17 cellular contexts compared by ENCODE assay signal in genomic region chr21:45219517-45219916, GRCh38.
DNase-seq lines count a peak whose midpoint lies in the region; ATAC-seq and TF ChIP-seq lines count a peak whose summit lies in the region.
"Had no signal": no experiment of that assay in that cellular context is flagged by ENCODE, and none has a peak within 500 bp of the region (broad histone marks: within the 10 kb centered on the region; RNA-seq: fewer than 3 reads in every experiment).

No MANE protein-coding gene starts in this region.

- no peaks in the 10 kb centered on the region for H3K27me3 Mint-ChIP-seq in glutamatergic neuron (ENCODE audit: unreplicated experiment)
- H3K27me3 Mint-ChIP-seq: CD8-positive, alpha-beta memory T cell had no signal

- H3K9me3 ChIP-seq in BLaER1 treated with 17β-estradiol and CSF1 and Interleukin-3, amounts not matched to agents 10 nM and 100 nM (replicated peaks in 1 of 11) = peaks cover 28 to 42% (median 37%) of the 10 kb centered on the region in 11 experiments; a peak in 21 of 22 replicates
- H3K9me3 ChIP-seq in WERI-Rb-1 (ENCODE audit: severe bottlenecking) (peaks cover 14% of the 10 kb centered on the region), thoracic aorta (peaks cover 5% of the 10 kb centered on the region)
- H3K9me3 ChIP-seq: BE2C had no signal

- H3K4me3 ChIP-seq in BLaER1 treated with 17β-estradiol and CSF1 and Interleukin-3, amounts not matched to agents 10 nM and 100 nM = no peak overlapping the region
- H3K4me3 ChIP-seq in WERI-Rb-1 (ENCODE audit: low read depth, low read length) = no peak overlapping the region
- no peak overlapping the region for H3K4me3 ChIP-seq in thoracic aorta

- peak overlapping the region in 3 of 11 experiments; percentile 11 to 48 (median 20); a peak in 3 of 22 replicates for H3K27ac ChIP-seq in BLaER1 treated with 17β-estradiol and CSF1 and Interleukin-3, amounts not matched to agents 10 nM and 100 nM
- H3K27ac ChIP-seq in WERI-Rb-1 = peak overlapping the region; percentile 35
- H3K27ac ChIP-seq in thoracic aorta = peak overlapping the region; percentile 15 to 19

- H3K4me3 Mint-ChIP-seq in glutamatergic neuron (ENCODE audit: unreplicated experiment) = no peak overlapping the region
- H3K4me3 Mint-ChIP-seq: CD8-positive, alpha-beta memory T cell; H9 had no signal

- TF ChIP-seq CTCF in WERI-Rb-1 (IDR thresholded peaks at IDR 0.05; ENCODE audit: low read depth, low read length) (no peak), thoracic aorta (IDR thresholded peaks at IDR 0.05) (no peak), glutamatergic neuron (IDR thresholded peaks at IDR 0.05; ENCODE audit: partially characterized antibody, unreplicated experiment) (no peak)

- peak overlapping the region in 7 of 11 experiments; percentile 29 to 71 (median 44); a peak in 14 of 22 replicates for H3K4me2 ChIP-seq in BLaER1 treated with 17β-estradiol and CSF1 and Interleukin-3, amounts not matched to agents 10 nM and 100 nM

- 0 out of 22 replicates have a peak overlapping the region, but pooled peaks of 1 of the 11 experiments have one; percentile 34 for H3K9ac ChIP-seq in BLaER1 treated with 17β-estradiol and CSF1 and Interleukin-3, amounts not matched to agents 10 nM and 100 nM

- H3K36me3 Mint-ChIP-seq in glutamatergic neuron (ENCODE audit: unreplicated experiment) = peaks cover 16% of the 10 kb centered on the region

- peaks cover 0 to 88% (median 79%) of the 10 kb centered on the region in 11 experiments; a peak in 21 of 22 replicates for H3K36me3 ChIP-seq in BLaER1 treated with 17β-estradiol and CSF1 and Interleukin-3, amounts not matched to agents 10 nM and 100 nM
- H3K36me3 ChIP-seq in WERI-Rb-1 (peaks cover 29% of the 10 kb centered on the region), thoracic aorta (peaks cover 35% of the 10 kb centered on the region)
- H3K36me3 ChIP-seq: BE2C had no signal

- H3K4me1 ChIP-seq in BLaER1 treated with 17β-estradiol and CSF1 and Interleukin-3, amounts not matched to agents 10 nM and 100 nM = peaks cover 0 to 23% (median 15%) of the 10 kb centered on the region in 10 experiments; a peak in 12 of 20 replicates
- H3K4me1 ChIP-seq in thoracic aorta (ENCODE audit: control insufficient read depth in 1 of 2, low read depth in 2 of 2) = peaks cover 3 to 22% of the 10 kb centered on the region in 2 donors
- H3K4me1 ChIP-seq: BE2C had no signal

- no peaks in the 10 kb centered on the region for H3K4me1 Mint-ChIP-seq in glutamatergic neuron (ENCODE audit: low read depth, unreplicated experiment)

- peaks cover 5% of the 10 kb centered on the region for H3K9me3 Mint-ChIP-seq in glutamatergic neuron (ENCODE audit: unreplicated experiment)

- peaks cover 0 to 8% (median 0%) of the 10 kb centered on the region in 11 experiments; a peak in 2 of 22 replicates for H4K20me1 ChIP-seq in BLaER1 treated with 17β-estradiol and CSF1 and Interleukin-3, amounts not matched to agents 10 nM and 100 nM

- no peaks in the 10 kb centered on the region for H3K27me3 ChIP-seq in BLaER1 treated with 17β-estradiol and CSF1 and Interleukin-3, amounts not matched to agents 10 nM and 100 nM
- H3K27me3 ChIP-seq in WERI-Rb-1 (ENCODE audit: insufficient read depth, low read depth, severe bottlenecking) = no peaks in the 10 kb centered on the region
- no peaks in the 10 kb centered on the region for H3K27me3 ChIP-seq in thoracic aorta (replicated peaks; ENCODE audit: insufficient read depth)
- H3K27me3 ChIP-seq: BE2C had no signal

- DNase-seq in WERI-Rb-1 (no peak), fibroblast of peridontal ligament (ENCODE audit: extremely low read depth) (peak; percentile 5), thoracic aorta (ENCODE audit: low spot score) (no peak), DMS79 (lab: John Stamatoyannopoulos, UW) (no peak), glutamatergic neuron (no peak)
- DNase-seq: BE2C; CD8-positive, alpha-beta memory T cell; EL; H9; Kasumi-1; NCI-H1417; NCI-H2029; NCI-H510A; SHP77 treated with DMSO at 0.1 percent for 48 hours had no signal

- ATAC-seq in thoracic aorta (ENCODE audit: insufficient number of reproducible peaks, low FRiP score, low read depth) (no peak), HG02759 (IDR thresholded peaks at IDR 0.05; ENCODE audit: unreplicated experiment) (no peak), GM18858 (IDR thresholded peaks at IDR 0.05; ENCODE audit: unreplicated experiment) (no peak)

- no peak overlapping the region for H3K27ac Mint-ChIP-seq in glutamatergic neuron (ENCODE audit: unreplicated experiment)
- H3K27ac Mint-ChIP-seq: H9 had no signal
